16 cellular contexts compared by ENCODE assay signal in the genomic region with DNA sequence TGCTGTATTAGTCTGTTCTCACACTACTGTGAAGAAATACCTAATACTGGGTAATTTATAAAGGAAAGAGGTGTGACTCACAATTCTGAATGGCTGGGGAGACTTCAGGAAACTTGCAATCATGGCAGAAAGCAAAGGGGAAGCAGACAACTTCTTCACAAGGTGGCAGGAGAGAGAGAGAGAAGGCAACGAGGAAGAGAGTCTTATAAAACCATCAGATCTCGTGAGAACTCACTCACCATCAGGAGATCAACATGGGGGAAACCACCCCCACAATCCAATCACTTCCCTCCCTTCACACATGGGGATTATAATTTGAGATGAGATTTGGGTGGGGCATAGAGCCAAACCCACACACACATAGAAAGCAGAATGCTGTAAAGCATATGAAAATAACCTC.
DNase-seq lines count a peak whose midpoint lies in the region; TF ChIP-seq lines count a peak whose summit lies in the region.
"Had no signal": no experiment of that assay in that cellular context is flagged by ENCODE, and none has a peak within 500 bp of the region (broad histone marks: within the 10 kb centered on the region; RNA-seq: fewer than 3 reads in every experiment).

No MANE protein-coding gene starts in this region.

- H3K4me1 Mint-ChIP-seq in activated naive CD4-positive, alpha-beta T cell treated with anti-CD3 and anti-CD28 coated beads, Interleukin-2, amount 10 ng/mL, durations not matched to agents 7 days and 5 days = no peaks in the 10 kb centered on the region

- H3K4me1 ChIP-seq in adrenal gland (replicated peaks in 1 of 2) = no peaks in the 10 kb centered on the region
- H3K4me1 ChIP-seq: BLaER1 treated with 17β-estradiol and CSF1 and Interleukin-3, amounts not matched to agents 10 nM and 100 nM had no signal

- DNase-seq in HT-29 (ENCODE audit: low spot score) = peak; percentile 4
- DNase-seq in NAMALWA (ENCODE audit: low spot score) = peak; percentile 11
- peak; percentile 72 for DNase-seq in RPMI7951 (ENCODE audit: low read depth)
- DNase-seq in fibroblast of peridontal ligament (ENCODE audit: extremely low read depth) = peak; percentile 4
- DNase-seq in activated naive CD4-positive, alpha-beta T cell treated with anti-CD3 and anti-CD28 coated beads, Interleukin-2, amount 10 ng/mL, durations not matched to agents 7 days and 5 days = no peak
- no peak for DNase-seq in NCI-H1105 (lab: John Stamatoyannopoulos, UW)
- DNase-seq in HCEC 1CT = no peak
- no peak for DNase-seq in adrenal gland
- DNase-seq: MV-4-11, NCI-H1436 treated with DMSO at 0.1 percent for 48 hours, NCI-H2029, NCI-H345, SIG-M5 had no signal

- no peak overlapping the region for H3K27ac ChIP-seq in adrenal gland
- H3K27ac ChIP-seq: BLaER1 treated with 17β-estradiol and CSF1 and Interleukin-3, amounts not matched to agents 10 nM and 100 nM; RWPE1 had no signal

- H3K27me3 ChIP-seq in adrenal gland = no peaks in the 10 kb centered on the region
- H3K27me3 ChIP-seq: BLaER1 treated with 17β-estradiol and CSF1 and Interleukin-3, amounts not matched to agents 10 nM and 100 nM had no signal

- WGBS in adrenal gland, 4 donors = 75 to 91% (median 80%) methylated on average over 2 of the region's 2 CpGs

- no peak for TF ChIP-seq CTCF in adrenal gland (IDR thresholded peaks at IDR 0.05)

- H3K4me3 ChIP-seq in adrenal gland = no peak overlapping the region
- H3K4me3 ChIP-seq: BLaER1 treated with 17β-estradiol and CSF1 and Interleukin-3, amounts not matched to agents 10 nM and 100 nM had no signal

- peaks cover 16% of the 10 kb centered on the region for H3K9me3 Mint-ChIP-seq in activated naive CD4-positive, alpha-beta T cell treated with anti-CD3 and anti-CD28 coated beads, Interleukin-2, amount 10 ng/mL, durations not matched to agents 7 days and 5 days

- intact Hi-C loops in adrenal gland (cut with DNase I) = no loop called here

- CTCF ChIA-PET in activated naive CD4-positive, alpha-beta T cell treated with anti-CD3 and anti-CD28 coated beads, Interleukin-2, amount 10 ng/mL, durations not matched to agents 7 days and 5 days (lab: Charles Lee) = no interaction called here

- no peak overlapping the region for H3K27ac Mint-ChIP-seq in activated naive CD4-positive, alpha-beta T cell treated with anti-CD3 and anti-CD28 coated beads, Interleukin-2, amount 10 ng/mL, durations not matched to agents 7 days and 5 days
- H3K27ac Mint-ChIP-seq: T-helper 1 cell treated with Interleukin-12 subunit alpha and Interleukin-12 subunit beta and Interleukin-4 antibody, amounts not matched to agents 30 μg/mL and 1 μg/mL, for 36 hours had no signal

- TF ChIP-seq POLR2A in adrenal gland (IDR thresholded peaks at IDR 0.05) = no peak

- H3K36me3 ChIP-seq in adrenal gland (replicated peaks in 1 of 2) = no peaks in the 10 kb centered on the region
- H3K36me3 ChIP-seq: BLaER1 treated with 17β-estradiol and CSF1 and Interleukin-3, amounts not matched to agents 10 nM and 100 nM had no signal

- no peak overlapping the region for H3K4me3 Mint-ChIP-seq in activated naive CD4-positive, alpha-beta T cell treated with anti-CD3 and anti-CD28 coated beads, Interleukin-2, amount 10 ng/mL, durations not matched to agents 7 days and 5 days
- H3K4me3 Mint-ChIP-seq: T-helper 1 cell treated with Interleukin-12 subunit alpha and Interleukin-12 subunit beta and Interleukin-4 antibody, amounts not matched to agents 30 μg/mL and 1 μg/mL, for 36 hours had no signal

- no peaks in the 10 kb centered on the region for H3K9me3 ChIP-seq in adrenal gland (replicated peaks in 1 of 3)

- H3K27me3 Mint-ChIP-seq in activated naive CD4-positive, alpha-beta T cell treated with anti-CD3 and anti-CD28 coated beads, Interleukin-2, amount 10 ng/mL, durations not matched to agents 7 days and 5 days = no peaks in the 10 kb centered on the region

- no peaks in the 10 kb centered on the region for H3K36me3 Mint-ChIP-seq in activated naive CD4-positive, alpha-beta T cell treated with anti-CD3 and anti-CD28 coated beads, Interleukin-2, amount 10 ng/mL, durations not matched to agents 7 days and 5 days

Comparison
In these comparisons a context has a peak if more than half of its experiments do, and no peak if none do; other contexts are left out.
1. DNase-seq: peak in HT-29 (single experiment), NAMALWA (single experiment), RPMI7951 (single experiment) and fibroblast of peridontal ligament (single experiment); none in activated naive CD4-positive, alpha-beta T cell treated with anti-CD3 and anti-CD28 coated beads, Interleukin-2, amount 10 ng/mL, durations not matched to agents 7 days and 5 days (single experiment), NCI-H1105 (single experiment), HCEC 1CT (single experiment) and adrenal gland (0 of 7).